ENCODE assay signal across 8 cellular contexts in genomic region chr19:17947815-17948473, GRCh38. TPM values are rescaled to one million over a fixed set of nuclear protein-coding genes. Genes with fewer than 3 reads are reported as not detected.
DNase-seq lines count a peak whose midpoint lies in the region; ATAC-seq and TF ChIP-seq lines count a peak whose summit lies in the region.

No MANE protein-coding gene starts in this region.

- H3K14ac ChIP-seq in H9 (ENCODE audit: insufficient read depth, low read length), result no peak overlapping the region

- H3K27ac ChIP-seq in DND-41 (ENCODE audit: low read length), result no peak overlapping the region
- no peak overlapping the region for H3K27ac ChIP-seq in H9 (ENCODE audit: insufficient read length, low read depth, low read length)
- no peak overlapping the region for H3K27ac ChIP-seq in MM.1S (ENCODE audit: low read length)
- peak overlapping the region; percentile 64 for H3K27ac ChIP-seq in RWPE1
- H3K27ac ChIP-seq in neural progenitor cell, result no peak overlapping the region

- H3K4me2 ChIP-seq in DND-41 (ENCODE audit: insufficient read depth, low read length) (peak overlapping the region; percentile 70), H9 (ENCODE audit: insufficient read depth, insufficient read length, low read length) (peak overlapping the region; percentile 77), MM.1S (ENCODE audit: low read depth, low read length) (peak overlapping the region; percentile 54), neural progenitor cell (peak overlapping the region; percentile 88)

- no peak overlapping the region for H2AFZ ChIP-seq in DND-41 (ENCODE audit: low read depth, low read length)
- no peak overlapping the region for H2AFZ ChIP-seq in H9 (ENCODE audit: low read length)
- no peak overlapping the region for H2AFZ ChIP-seq in MM.1S (ENCODE audit: low read length)
- H2AFZ ChIP-seq in neural progenitor cell (replicated peaks), result no peak overlapping the region

- H2BK12ac ChIP-seq in H9 (ENCODE audit: insufficient read length, low read depth, low read length), result no peak overlapping the region

- peaks cover 53% of the 10 kb centered on the region for H4K20me1 ChIP-seq in DND-41 (ENCODE audit: insufficient read depth, low read length)
- no peaks in the 10 kb centered on the region for H4K20me1 ChIP-seq in H9 (ENCODE audit: control insufficient read depth, insufficient read depth, insufficient read length)
- H4K20me1 ChIP-seq in MM.1S (ENCODE audit: insufficient read depth, low read length), result no peaks in the 10 kb centered on the region
- H4K20me1 ChIP-seq in neural progenitor cell (ENCODE audit: low read depth), result peaks cover 38% of the 10 kb centered on the region

- peak overlapping the region in 1 of 2 experiments; percentile 45; a peak in 2 of 4 replicates for H3K4me3 ChIP-seq in DND-41 (ENCODE audit: low read depth in 1 of 2, low read length in 2 of 2)
- H3K4me3 ChIP-seq in MM.1S (ENCODE audit: low read length), result peak overlapping the region; percentile 33; the same call in 1 of the 2 replicates
- H3K4me3 ChIP-seq in fibroblast of the aortic adventitia (ENCODE audit: low read depth, low read length), result peak overlapping the region; percentile 72
- H3K4me3 ChIP-seq in neural progenitor cell, result peak overlapping the region; percentile 64

- H3K18ac ChIP-seq in H9 (ENCODE audit: insufficient read length, low read depth, low read length), result no peak overlapping the region

- H2BK120ac ChIP-seq in H9 (ENCODE audit: low read depth, low read length, poor library complexity, severe bottlenecking), result no peak overlapping the region

- CTCF ChIA-PET in RWPE1 (lab: Yijun Ruan, JAX), result interaction anchor here (0.6 to 1.1 kb wide), 4 partner anchors 14 to 47 kb away, joined by 3 to 4 read pairs (median 3); partner anchors contain the start of genes CCDC124 and KCNN1

- peak; percentile 72 for ATAC-seq in DND-41 (ENCODE audit: insufficient read depth, low read depth)
- peak; percentile 59 for ATAC-seq in stimulated activated naive CD8-positive, alpha-beta T cell treated with anti-CD3 and anti-CD28 coated beads, Interleukin-15, Interleukin-2, amounts not matched to agents 100 U/mL and 50 U/mL, for 24 hours

- H2AK5ac ChIP-seq in H9 (ENCODE audit: insufficient read length, low read length), result no peak overlapping the region

- H3F3A ChIP-seq in MM.1S (ENCODE audit: insufficient read depth, low read length), result peaks cover 13% of the 10 kb centered on the region
- H3F3A ChIP-seq in neural progenitor cell (ENCODE audit: low read depth), result peaks cover 60% of the 10 kb centered on the region

- H3K27ac Mint-ChIP-seq in H9, result no peak overlapping the region
- H3K27ac Mint-ChIP-seq in activated T-helper 2 cell treated with anti-CD3 and anti-CD28 coated beads, Interferon-gamma antibody, Interleukin-2, Interleukin-4, amounts not matched to agents 10 μg/mL and 5 μg/mL and 100 μg/mL, durations not matched to agents 14 hours and 24 hours and 36 hours, result no peak overlapping the region
- H3K27ac Mint-ChIP-seq in neural progenitor cell, result no peak overlapping the region

- no peak overlapping the region for H4K91ac ChIP-seq in H9 (ENCODE audit: insufficient read length, low read depth, low read length)

- intact Hi-C loops in activated T-helper 2 cell treated with anti-CD3 and anti-CD28 coated beads, Interferon-gamma antibody, Interleukin-2, Interleukin-4, amounts not matched to agents 10 μg/mL and 5 μg/mL and 100 μg/mL, durations not matched to agents 14 hours and 24 hours and 36 hours (cut with micrococcal nuclease), result loop anchor here (2.0 to 5.0 kb wide), 3 partner anchors 15 to 204 kb away; partner anchors contain the start of genes CCDC124 and PIK3R2

- POLR2A ChIA-PET in RWPE1 (lab: Yijun Ruan, JAX; ENCODE audit: low non-redundant PET), result interaction anchor here (0.5 to 0.6 kb wide), 3 partner anchors 11 to 46 kb away, joined by 3 to 9 read pairs (median 5); no protein-coding TSS in a partner anchor

- H3K27me3 Mint-ChIP-seq in H9 (ENCODE audit: low read depth) (peaks cover 43% of the 10 kb centered on the region), neural progenitor cell (ENCODE audit: insufficient read depth, low read depth) (peaks cover 28% of the 10 kb centered on the region)
- peaks cover 34% of the 10 kb centered on the region for H3K27me3 Mint-ChIP-seq in activated T-helper 2 cell treated with anti-CD3 and anti-CD28 coated beads, Interferon-gamma antibody, Interleukin-2, Interleukin-4, amounts not matched to agents 10 μg/mL and 5 μg/mL and 100 μg/mL, durations not matched to agents 14 hours and 24 hours and 36 hours (ENCODE audit: low read depth)

- no CpG with 5 or more reads among the region's 89 CpGs for WGBS in H9 (ENCODE audit: extremely low coverage, insufficient read length, low lambda C conversion rate)

- H3K79me2 ChIP-seq in DND-41 (ENCODE audit: insufficient read depth, low read length) (no peaks in the 10 kb centered on the region), H9 (ENCODE audit: insufficient read depth, low read length) (no peaks in the 10 kb centered on the region), MM.1S (ENCODE audit: low read length) (no peaks in the 10 kb centered on the region), neural progenitor cell (ENCODE audit: low read depth) (no peaks in the 10 kb centered on the region)

- H3K27me3 ChIP-seq in DND-41 (ENCODE audit: insufficient read depth, low read length, poor library complexity), result peaks cover 20% of the 10 kb centered on the region
- peaks cover 22% of the 10 kb centered on the region; the same call in 1 of the 2 replicates for H3K27me3 ChIP-seq in H9 (ENCODE audit: insufficient read depth, low read length)
- H3K27me3 ChIP-seq in MM.1S (replicated peaks; ENCODE audit: insufficient read depth, low read length), result peaks cover 44% of the 10 kb centered on the region
- peaks cover 46% of the 10 kb centered on the region for H3K27me3 ChIP-seq in neural progenitor cell

- H3K56ac ChIP-seq in H9 (ENCODE audit: insufficient read length, low read depth, low read length), result no peak overlapping the region

- no peak overlapping the region for H4K8ac ChIP-seq in H9 (replicated peaks; ENCODE audit: insufficient read length, low read depth, low read length)

- no peak overlapping the region for H3K4ac ChIP-seq in H9 (ENCODE audit: low read depth, low read length)

- no peak overlapping the region for H3K9ac ChIP-seq in DND-41 (ENCODE audit: low read depth, low read length)
- no peak overlapping the region for H3K9ac ChIP-seq in H9 (ENCODE audit: extremely low read depth, insufficient read length, low read length)
- H3K9ac ChIP-seq in MM.1S (ENCODE audit: low read length), result no peak overlapping the region
- no peak overlapping the region for H3K9ac ChIP-seq in neural progenitor cell

- H2BK20ac ChIP-seq in H9 (ENCODE audit: low read depth, low read length, poor library complexity, severe bottlenecking), result no peak overlapping the region

- H3K9me2 ChIP-seq in MM.1S (replicated peaks; ENCODE audit: insufficient read depth, low read length), result no peaks in the 10 kb centered on the region

- peaks cover 27 to 34% of the 10 kb centered on the region in 2 experiments for H3K4me1 Mint-ChIP-seq in H9
- H3K4me1 Mint-ChIP-seq in activated T-helper 2 cell treated with anti-CD3 and anti-CD28 coated beads, Interferon-gamma antibody, Interleukin-2, Interleukin-4, amounts not matched to agents 10 μg/mL and 5 μg/mL and 100 μg/mL, durations not matched to agents 14 hours and 24 hours and 36 hours (ENCODE audit: low read depth), result peaks cover 32% of the 10 kb centered on the region
- H3K4me1 Mint-ChIP-seq in neural progenitor cell, result peaks cover 42% of the 10 kb centered on the region

- no peak overlapping the region for H3T11ph ChIP-seq in H9 (ENCODE audit: low read length)

- no peak for TF ChIP-seq CTCF in DND-41 (IDR thresholded peaks at IDR 0.05; ENCODE audit: borderline replicate concordance, extremely low read depth, low read length, poor library complexity, severe bottlenecking)
- no peak for TF ChIP-seq CTCF in H9 (conservative IDR thresholded peaks at IDR 0.05)
- TF ChIP-seq CTCF in MM.1S (IDR thresholded peaks at IDR 0.05; ENCODE audit: low read length), result no peak
- no peak for TF ChIP-seq CTCF in RWPE1 (conservative IDR thresholded peaks at IDR 0.05; ENCODE audit: low read depth)
- TF ChIP-seq CTCF in fibroblast of the aortic adventitia (IDR thresholded peaks at IDR 0.05; ENCODE audit: insufficient read depth, low read length), result no peak
- no peak for TF ChIP-seq CTCF in neural progenitor cell (IDR thresholded peaks at IDR 0.05)

- no peak overlapping the region for H4K5ac ChIP-seq in H9 (ENCODE audit: insufficient read length, low read depth, low read length)

- H3K9me3 Mint-ChIP-seq in H9 (no peaks in the 10 kb centered on the region; a peak in 1 of 5 replicates), neural progenitor cell (no peaks in the 10 kb centered on the region)
- H3K9me3 Mint-ChIP-seq in activated T-helper 2 cell treated with anti-CD3 and anti-CD28 coated beads, Interferon-gamma antibody, Interleukin-2, Interleukin-4, amounts not matched to agents 10 μg/mL and 5 μg/mL and 100 μg/mL, durations not matched to agents 14 hours and 24 hours and 36 hours, result no peaks in the 10 kb centered on the region

- H3K4me3 Mint-ChIP-seq in H9 (peak overlapping the region; percentile 59 to 84), neural progenitor cell (peak overlapping the region; percentile 87)
- H3K4me3 Mint-ChIP-seq in activated T-helper 2 cell treated with anti-CD3 and anti-CD28 coated beads, Interferon-gamma antibody, Interleukin-2, Interleukin-4, amounts not matched to agents 10 μg/mL and 5 μg/mL and 100 μg/mL, durations not matched to agents 14 hours and 24 hours and 36 hours (ENCODE audit: low read depth), result peak overlapping the region; percentile 75

- peaks cover 0 to 4% (median 0%) of the 10 kb centered on the region in 3 experiments; a peak in 2 of 7 replicates for H3K36me3 Mint-ChIP-seq in H9 (ENCODE audit: insufficient read depth in 1 of 3, low read depth in 3 of 3)
- peaks cover 3% of the 10 kb centered on the region for H3K36me3 Mint-ChIP-seq in activated T-helper 2 cell treated with anti-CD3 and anti-CD28 coated beads, Interferon-gamma antibody, Interleukin-2, Interleukin-4, amounts not matched to agents 10 μg/mL and 5 μg/mL and 100 μg/mL, durations not matched to agents 14 hours and 24 hours and 36 hours (ENCODE audit: low read depth)
- peaks cover 2% of the 10 kb centered on the region for H3K36me3 Mint-ChIP-seq in neural progenitor cell

- no peaks in the 10 kb centered on the region for H3K79me1 ChIP-seq in H9 (ENCODE audit: insufficient read depth, low read depth, low read length, poor library complexity, severe bottlenecking)

- peaks cover 39% of the 10 kb centered on the region for H3K23me2 ChIP-seq in H9 (ENCODE audit: insufficient read length, low read depth, low read length, poor library complexity, severe bottlenecking)

- H3K9me3 ChIP-seq in DND-41 (ENCODE audit: insufficient read depth, low read length, severe bottlenecking), result no peaks in the 10 kb centered on the region
- no peaks in the 10 kb centered on the region for H3K9me3 ChIP-seq in H9 (ENCODE audit: control insufficient read depth, low read depth, low read length)
- no peaks in the 10 kb centered on the region for H3K9me3 ChIP-seq in MM.1S (replicated peaks; ENCODE audit: insufficient read depth, low read length)
- no peaks in the 10 kb centered on the region for H3K9me3 ChIP-seq in neural progenitor cell (ENCODE audit: low read depth)

- no peak overlapping the region for H2BK15ac ChIP-seq in H9 (ENCODE audit: low read depth, low read length)

- no peak overlapping the region for H3K23ac ChIP-seq in H9 (ENCODE audit: insufficient read length, low read depth, low read length)

- no peak overlapping the region for H2BK5ac ChIP-seq in H9 (ENCODE audit: insufficient read length, low read length)

- H3K4me1 ChIP-seq in DND-41 (ENCODE audit: insufficient read depth, low read length) (peaks cover 15% of the 10 kb centered on the region), H9 (ENCODE audit: insufficient read depth, low read length) (peaks cover 1% of the 10 kb centered on the region; the same call in 1 of the 2 replicates), MM.1S (ENCODE audit: low read length) (peaks cover 15% of the 10 kb centered on the region), neural progenitor cell (peaks cover 49% of the 10 kb centered on the region)

- peak; percentile 97 for DNase-seq in DND-41
- peak; percentile 97 for DNase-seq in H9
- DNase-seq in MM.1S, result peak; percentile 96
- DNase-seq in RWPE1 (ENCODE audit: low spot score), result peak; percentile 100
- peak; percentile 94 for DNase-seq in activated T-helper 2 cell treated with anti-CD3 and anti-CD28 coated beads, Interferon-gamma antibody, Interleukin-2, Interleukin-4, amounts not matched to agents 10 μg/mL and 5 μg/mL and 100 μg/mL, durations not matched to agents 14 hours and 24 hours and 36 hours (ENCODE audit: low spot score)
- peak; percentile 84 for DNase-seq in fibroblast of the aortic adventitia (ENCODE audit: low read depth)
- peak; percentile 99 for DNase-seq in neural progenitor cell (ENCODE audit: low spot score)
- DNase-seq in stimulated activated naive CD8-positive, alpha-beta T cell treated with anti-CD3 and anti-CD28 coated beads, Interleukin-15, Interleukin-2, amounts not matched to agents 100 U/mL and 50 U/mL, for 24 hours, result peak; percentile 98

- H3K36me3 ChIP-seq in DND-41 (ENCODE audit: insufficient read depth, low read length) (peaks cover 8% of the 10 kb centered on the region), MM.1S (replicated peaks; ENCODE audit: insufficient read depth, low read length) (no peaks in the 10 kb centered on the region), neural progenitor cell (no peaks in the 10 kb centered on the region)

RNA-seq across cellular contexts. Expression of gene CCDC124, which starts 15.1 kb away (rescaled TPM):
- 117 and 119 TPM in 2 replicates for total RNA-seq in H9 (2021)
- 116 and 123 TPM in 2 replicates for total RNA-seq in activated T-helper 2 cell treated with anti-CD3 and anti-CD28 coated beads, Interferon-gamma antibody, Interleukin-2, Interleukin-4, amounts not matched to agents 10 μg/mL and 5 μg/mL and 100 μg/mL, durations not matched to agents 14 hours and 24 hours and 36 hours
- 17.0 and 24.9 TPM in 2 replicates for total RNA-seq in fibroblast of the aortic adventitia (ENCODE audit: low replicate concordance)
- 23.3 and 54.9 TPM in 2 replicates for total RNA-seq in neural progenitor cell (ENCODE audit: low replicate concordance)

RNA-seq across cellular contexts. Expression of gene KCNN1, which starts 19.0 kb away (rescaled TPM):
- total RNA-seq in H9 (2021) (8.4 and 9.2 TPM in 2 replicates), fibroblast of the aortic adventitia (ENCODE audit: low replicate concordance) (0.25 TPM in 1 of 2 replicates, not detected in the other), neural progenitor cell (ENCODE audit: low replicate concordance) (1.8 and 5.5 TPM in 2 replicates)
- total RNA-seq in activated T-helper 2 cell treated with anti-CD3 and anti-CD28 coated beads, Interferon-gamma antibody, Interleukin-2, Interleukin-4, amounts not matched to agents 10 μg/mL and 5 μg/mL and 100 μg/mL, durations not matched to agents 14 hours and 24 hours and 36 hours, result 0.14 and 0.16 TPM in 2 replicates
